Comparison of ENCODE assay signal across 11 cellular contexts in genomic region chr19:6417713-6418561, GRCh38. TPM values are rescaled to one million over a fixed set of nuclear protein-coding genes. Genes with fewer than 3 reads are reported as not detected.
DNase-seq lines count a peak whose midpoint lies in the region; ATAC-seq lines count a peak whose summit lies in the region.
"Had no signal": no experiment of that assay in that cellular context is flagged by ENCODE, and none has a peak within 500 bp of the region (broad histone marks: within the 10 kb centered on the region; RNA-seq: fewer than 3 reads in every experiment).

No MANE protein-coding gene starts in this region.

- H3K27me3 ChIP-seq in H7 (ENCODE audit: control insufficient read depth, insufficient read depth, low read length), result no peaks in the 10 kb centered on the region

- H3K36me3 Mint-ChIP-seq in activated naive CD8-positive, alpha-beta T cell treated with anti-CD3 and anti-CD28 coated beads for 36 hours, result peaks cover 26% of the 10 kb centered on the region

- H3K4me3 ChIP-seq in H7 (ENCODE audit: insufficient read depth, low read depth, low read length) (no peak overlapping the region), skeletal muscle cell (ENCODE audit: low read depth, low read length) (no peak overlapping the region)

- intact Hi-C loops in left ventricle myocardium superior (cut with micrococcal nuclease), result no loop called here

- no peak overlapping the region for H3K4me3 Mint-ChIP-seq in activated naive CD8-positive, alpha-beta T cell treated with anti-CD3 and anti-CD28 coated beads for 36 hours

- peaks cover 13% of the 10 kb centered on the region for H3K4me1 Mint-ChIP-seq in activated naive CD8-positive, alpha-beta T cell treated with anti-CD3 and anti-CD28 coated beads for 36 hours

- no peaks in the 10 kb centered on the region for H3K27me3 Mint-ChIP-seq in activated naive CD8-positive, alpha-beta T cell treated with anti-CD3 and anti-CD28 coated beads for 36 hours

- H3K9me3 Mint-ChIP-seq in activated naive CD8-positive, alpha-beta T cell treated with anti-CD3 and anti-CD28 coated beads for 36 hours, result no peaks in the 10 kb centered on the region
- H3K9me3 Mint-ChIP-seq: activated naive CD4-positive, alpha-beta T cell treated with anti-CD3 and anti-CD28 coated beads, Interleukin-2, amount 50 U/mL, for 72 hours had no signal

- peaks cover 56% of the 10 kb centered on the region for H3K36me3 ChIP-seq in H7 (replicated peaks; ENCODE audit: control insufficient read depth, insufficient read depth, low read length)

- DNase-seq in H7 (peak; percentile 90), amygdala (lab: John Stamatoyannopoulos, UW) (peak in 35 of 56 donors; percentile 6 to 72 (median 38)), left ventricle myocardium superior (no peak), skeletal muscle cell (ENCODE audit: low read depth) (peak; percentile 1), GDM1 (lab: John Stamatoyannopoulos, UW) (no peak)
- DNase-seq in activated naive CD8-positive, alpha-beta T cell treated with anti-CD3 and anti-CD28 coated beads for 36 hours, result no peak
- DNase-seq in stimulated activated CD4-positive, alpha-beta T cell treated with anti-CD3 and anti-CD28 coated beads, Interleukin-4, amount 100 ng/mL, for 24 hours, result no peak
- DNase-seq: RPMI8226; stimulated activated CD8-positive, alpha-beta memory T cell treated with anti-CD3 and anti-CD28 coated beads, Interleukin-4, amount 100 ng/mL, for 48 hours had no signal

- no peak overlapping the region for H3K27ac Mint-ChIP-seq in activated naive CD8-positive, alpha-beta T cell treated with anti-CD3 and anti-CD28 coated beads for 36 hours

- ATAC-seq in left ventricle myocardium superior (peak; percentile 53), HG02623 (IDR thresholded peaks at IDR 0.05; ENCODE audit: unreplicated experiment) (no peak)
- ATAC-seq: activated naive CD4-positive, alpha-beta T cell treated with anti-CD3 and anti-CD28 coated beads, Interleukin-2, amount 50 U/mL, for 72 hours had no signal

RNA-seq across cellular contexts. Expression of gene KHSRP, which starts 6.7 kb away (rescaled TPM):
- total RNA-seq in H7 (2014; rRNA removed; shearing (Covaris generic)), result 223 and 266 TPM in 2 replicates
- 103 TPM for total RNA-seq in left ventricle myocardium superior
- 100 to 1,000 TPM; 483 to 489 TPM for total RNA-seq in activated naive CD8-positive, alpha-beta T cell treated with anti-CD3 and anti-CD28 coated beads for 36 hours

RNA-seq across cellular contexts. Expression of gene SLC25A41, which starts 15.6 kb away (rescaled TPM):
- total RNA-seq in H7 (2014; rRNA removed; shearing (Covaris generic)), result 0.11 and 1.2 TPM in 2 replicates
- 0.25 TPM for total RNA-seq in left ventricle myocardium superior
- under 1 TPM; 0.52 to 0.60 TPM for total RNA-seq in activated naive CD8-positive, alpha-beta T cell treated with anti-CD3 and anti-CD28 coated beads for 36 hours

RNA-seq across cellular contexts. Expression of gene GTF2F1, which starts 25.0 kb away (rescaled TPM):
- 53.6 and 59.9 TPM in 2 replicates for total RNA-seq in H7 (2014; rRNA removed; shearing (Covaris generic))
- 30.9 TPM for total RNA-seq in left ventricle myocardium superior
- 10 to 100 TPM; 72.2 to 72.7 TPM for total RNA-seq in activated naive CD8-positive, alpha-beta T cell treated with anti-CD3 and anti-CD28 coated beads for 36 hours

RNA-seq across cellular contexts. Expression of gene SLC25A23, which starts 41.7 kb away (rescaled TPM):
- 25.9 and 31.6 TPM in 2 replicates for total RNA-seq in H7 (2014; rRNA removed; shearing (Covaris generic))
- total RNA-seq in left ventricle myocardium superior, result 110 TPM
- 10 to 100 TPM; 14.8 to 18.4 TPM for total RNA-seq in activated naive CD8-positive, alpha-beta T cell treated with anti-CD3 and anti-CD28 coated beads for 36 hours

RNA-seq across cellular contexts. Expression of gene PSPN, which starts 42.2 kb away (rescaled TPM):
- 1.4 and 1.7 TPM in 2 replicates for total RNA-seq in H7 (2014; rRNA removed; shearing (Covaris generic))
- 1.2 TPM for total RNA-seq in left ventricle myocardium superior
- 1 to 10 TPM in 1 of 2 experiments, under 1 TPM in 1; 0.92 to 1.2 TPM for total RNA-seq in activated naive CD8-positive, alpha-beta T cell treated with anti-CD3 and anti-CD28 coated beads for 36 hours

Comparison
In these comparisons a context has a peak if more than half of its experiments do, and no peak if none do; other contexts are left out.
1. DNase-seq: peak in H7 (single experiment), amygdala (35 of 56) and skeletal muscle cell (single experiment); none in left ventricle myocardium superior (single experiment), activated naive CD8-positive, alpha-beta T cell treated with anti-CD3 and anti-CD28 coated beads for 36 hours (single experiment), GDM1 (single experiment) and stimulated activated CD4-positive, alpha-beta T cell treated with anti-CD3 and anti-CD28 coated beads, Interleukin-4, amount 100 ng/mL, for 24 hours (single experiment).